ENCODE assay signal across 14 cellular contexts in genomic region chr10:21314906-21315305, GRCh38.
DNase-seq lines count a peak whose midpoint lies in the region; ATAC-seq, FAIRE-seq and TF ChIP-seq lines count a peak whose summit lies in the region.
"Had no signal": no experiment of that assay in that cellular context is flagged by ENCODE, and none has a peak within 500 bp of the region (broad histone marks: within the 10 kb centered on the region; RNA-seq: fewer than 3 reads in every experiment).

No MANE protein-coding gene starts in this region.

- H3K4me3 Mint-ChIP-seq in osteocyte (ENCODE audit: unreplicated experiment) = no peak overlapping the region
- no peak overlapping the region for H3K4me3 Mint-ChIP-seq in effector memory CD8-positive, alpha-beta T cell
- H3K4me3 Mint-ChIP-seq: memory B cell had no signal

- WGBS in GM12878 (ENCODE audit: insufficient coverage, insufficient replicate concordance, low lambda C conversion rate, missing lambda C conversion rate) = 47% methylated on average over 7 of the region's 11 CpGs

- H3K9ac ChIP-seq in HCT116 (ENCODE audit: low read length) (peak overlapping the region; percentile 33), GM12878 (ENCODE audit: control insufficient read depth, insufficient read depth, low read length) (no peak overlapping the region)

- H3K9me3 ChIP-seq in HCT116 (ENCODE audit: control insufficient read depth in 1 of 2, insufficient read depth in 1 of 2, low read depth in 1 of 2, low read length in 2 of 2) = no peaks in the 10 kb centered on the region
- H3K9me3 ChIP-seq in GM12878 (replicated peaks; ENCODE audit: control insufficient read depth, insufficient read depth, low read length) = no peaks in the 10 kb centered on the region

- SMC1A ChIA-PET in GM12878 (lab: Charles Lee; ENCODE audit: uncharacterized antibody, unreplicated experiment) = interaction anchor here (1.1 kb wide), 1 partner anchor 22 kb away, joined by 3 read pairs; no protein-coding TSS in a partner anchor

- H3K36me3 Mint-ChIP-seq in osteocyte (ENCODE audit: unreplicated experiment) = no peaks in the 10 kb centered on the region
- H3K36me3 Mint-ChIP-seq in effector memory CD8-positive, alpha-beta T cell (ENCODE audit: insufficient read depth) = no peaks in the 10 kb centered on the region
- H3K36me3 Mint-ChIP-seq: memory B cell had no signal

- peaks cover 44% of the 10 kb centered on the region for H3K4me1 Mint-ChIP-seq in osteocyte (ENCODE audit: unreplicated experiment)
- H3K4me1 Mint-ChIP-seq in effector memory CD8-positive, alpha-beta T cell (ENCODE audit: low read depth in 2 of 2) = no peaks in the 10 kb centered on the region
- H3K4me1 Mint-ChIP-seq: memory B cell had no signal

- no peak for DNase-seq in HCT116 (ENCODE audit: low read depth, low spot score)
- no peak for DNase-seq in GM12878 (ENCODE audit: low read depth, low spot score)
- no peak for DNase-seq in left ventricle myocardium superior
- DNase-seq in osteocyte (ENCODE audit: extremely low spot score, unreplicated experiment) = no peak
- no peak for DNase-seq in effector memory CD8-positive, alpha-beta T cell
- no peak for DNase-seq in activated CD4-positive, alpha-beta T cell treated with anti-CD3 and anti-CD28 coated beads, Interleukin-2, amount 50 U/mL, for 1 hour
- DNase-seq in RKO (ENCODE audit: low spot score) = no peak
- no peak for DNase-seq in NCI-H2107 (lab: John Stamatoyannopoulos, UW)
- DNase-seq: activated CD4-positive, alpha-beta T cell treated with anti-CD3 and anti-CD28 coated beads, Interleukin-2, amount 50 U/mL, for 4 hours; activated effector memory CD4-positive, alpha-beta T cell treated with Interleukin-2 at 50 U/mL for 16 hours; NCI-H345; PC-3 had no signal

- ATAC-seq in HCT116 (peak; percentile 10; the same call in 1 of the 2 replicates), GM12878 (no peak; the same call in 2 of the 3 replicates), left ventricle myocardium superior (peak; percentile 10)
- no peak for ATAC-seq in effector memory CD8-positive, alpha-beta T cell (replicated peaks)
- ATAC-seq: PC-3 had no signal

- H3K27ac ChIP-seq in HCT116 (ENCODE audit: low read depth, low read length) (peak overlapping the region; percentile 74), GM12878 (ENCODE audit: control insufficient read depth, insufficient read depth) (0 out of 2 replicates have a peak overlapping the region, but pooled peaks have one; percentile 25)
- H3K27ac ChIP-seq: HL-60 had no signal

- H3K9me3 Mint-ChIP-seq in osteocyte (ENCODE audit: unreplicated experiment) = no peaks in the 10 kb centered on the region
- no peaks in the 10 kb centered on the region for H3K9me3 Mint-ChIP-seq in effector memory CD8-positive, alpha-beta T cell

- H3K27me3 ChIP-seq in HCT116 (ENCODE audit: insufficient read depth, low read length) (no peaks in the 10 kb centered on the region), GM12878 (replicated peaks in 1 of 2; ENCODE audit: control insufficient read depth in 2 of 2, insufficient read depth in 2 of 2, low read length in 1 of 2) (no peaks in the 10 kb centered on the region)

- intact Hi-C loops in HCT116 (cut with micrococcal nuclease) = no loop called here
- intact Hi-C loops in GM12878 (cut with micrococcal nuclease; ENCODE audit: unreplicated experiment) = no loop called here
- intact Hi-C loops in left ventricle myocardium superior (cut with micrococcal nuclease) = no loop called here

- H3K4me1 ChIP-seq in HCT116 (ENCODE audit: control insufficient read depth in 1 of 2, insufficient read depth in 2 of 2, low read length in 2 of 2) (peaks cover 46 to 58% of the 10 kb centered on the region in 2 experiments), GM12878 (ENCODE audit: control insufficient read depth, insufficient read depth, low read length) (peaks cover 19% of the 10 kb centered on the region)

- BruUV-seq in HCT116 (replicated peaks; lab: Mats Ljungman, UMichigan) (no TSS peak), GM12878 (replicated peaks; lab: Mats Ljungman, UMichigan) (no TSS peak)

- CTCF ChIA-PET in HCT116 (lab: Charles Lee) (no interaction called here), GM12878 (lab: Yijun Ruan, JAX) (no interaction called here)

- H3K36me3 ChIP-seq in HCT116 (ENCODE audit: control insufficient read depth in 1 of 2, insufficient read depth in 2 of 2, low read length in 2 of 2) = no peaks in the 10 kb centered on the region
- no peaks in the 10 kb centered on the region for H3K36me3 ChIP-seq in GM12878 (ENCODE audit: control insufficient read depth in 2 of 2, insufficient read depth in 2 of 2, low read length in 1 of 2)

- no peaks in the 10 kb centered on the region for H3K27me3 Mint-ChIP-seq in osteocyte (ENCODE audit: unreplicated experiment)
- peaks cover 30 to 42% of the 10 kb centered on the region in 2 donors for H3K27me3 Mint-ChIP-seq in effector memory CD8-positive, alpha-beta T cell

- RAD21 ChIA-PET in HCT116 (lab: Charles Lee; ENCODE audit: low non-redundant PET in 1 of 2, low total read pairs in 2 of 2, uncharacterized antibody in 2 of 2, unreplicated experiment in 2 of 2) (no interaction called here), GM12878 (lab: Charles Lee; ENCODE audit: unreplicated experiment) (no interaction called here)

- in situ Hi-C loops in GM12878 (cut with MboI) = no loop called here

- H3K4me2 ChIP-seq in HCT116 (ENCODE audit: low read length) = peak overlapping the region; percentile 74
- peak overlapping the region; percentile 87 for H3K4me2 ChIP-seq in GM12878 (ENCODE audit: control insufficient read depth, insufficient read depth)

- no peak for TF ChIP-seq EP300 in GM12878 (IDR thresholded peaks at IDR 0.05; ENCODE audit: borderline replicate concordance in 1 of 2, control insufficient read depth in 1 of 2, low read depth in 2 of 2, low read length in 2 of 2)

- H3K4me3 ChIP-seq in HCT116 (replicated peaks in 1 of 2; ENCODE audit: low read depth in 1 of 2, low read length in 2 of 2) (peak overlapping the region in 1 of 2 experiments; percentile 28; a peak in 2 of 4 replicates), GM12878 (no peak overlapping the region)

- POLR2A ChIA-PET in HCT116 (lab: Charles Lee) (no interaction called here), GM12878 (lab: Charles Lee) (no interaction called here)

- H3K27ac Mint-ChIP-seq in osteocyte (ENCODE audit: unreplicated experiment) = peak overlapping the region; percentile 67
- no peak overlapping the region for H3K27ac Mint-ChIP-seq in effector memory CD8-positive, alpha-beta T cell
- H3K27ac Mint-ChIP-seq: memory B cell had no signal

- no peak for TF ChIP-seq CTCF in HCT116 (IDR thresholded peaks at IDR 0.05 in 2 of 3, conservative IDR thresholded peaks at IDR 0.05 in 1 of 3; ENCODE audit: borderline replicate concordance in 1 of 3, insufficient read depth in 1 of 3, low read depth in 2 of 3, low read length in 2 of 3)
- no peak for TF ChIP-seq CTCF in GM12878 (IDR thresholded peaks at IDR 0.05 in 2 of 3, conservative IDR thresholded peaks at IDR 0.05 in 1 of 3; ENCODE audit: control insufficient read depth in 2 of 3, extremely low read depth in 1 of 3, insufficient read depth in 1 of 3, low read depth in 3 of 3, low read length in 3 of 3)
- TF ChIP-seq CTCF in osteocyte (IDR thresholded peaks at IDR 0.05) = no peak

- no peaks in the 10 kb centered on the region for H3K79me2 ChIP-seq in HCT116 (ENCODE audit: insufficient read depth, low read length)
- H3K79me2 ChIP-seq in GM12878 (ENCODE audit: control insufficient read depth, insufficient read depth, low read length) = no peaks in the 10 kb centered on the region

- H4K20me1 ChIP-seq in HCT116 (ENCODE audit: insufficient read depth) (no peaks in the 10 kb centered on the region), GM12878 (ENCODE audit: control insufficient read depth, insufficient read depth) (no peaks in the 10 kb centered on the region)

- TF ChIP-seq RAD21 in HCT116 (IDR thresholded peaks at IDR 0.05; ENCODE audit: low read depth) = no peak
- TF ChIP-seq RAD21 in GM12878 (IDR thresholded peaks at IDR 0.05; ENCODE audit: insufficient read depth, low read depth, low read length) = no peak

- no peaks in the 10 kb centered on the region for H3K9me2 ChIP-seq in HCT116 (ENCODE audit: insufficient read depth)

- FAIRE-seq in GM12878 (lab: Jason Lieb, UNC) = no peak

- H2AFZ ChIP-seq in HCT116 (ENCODE audit: low read depth, low read length, poor library complexity, severe bottlenecking) (peak overlapping the region; percentile 66), GM12878 (ENCODE audit: control insufficient read depth, low read depth, low read length) (peak overlapping the region; percentile 41)

- TF ChIP-seq POLR2A in HCT116 (IDR thresholded peaks at IDR 0.05; ENCODE audit: borderline replicate concordance, extremely low read depth, insufficient read depth, insufficient read length) = no peak
- TF ChIP-seq POLR2A in GM12878 (IDR thresholded peaks at IDR 0.05; ENCODE audit: low read depth, low read length) = no peak

TF ChIP-seq in HCT116, 20 proteins besides CTCF, POLR2A, EP300 and RAD21:
- TF ChIP-seq ATF3 (IDR thresholded peaks at IDR 0.05) (no peak), TCF7L2 (IDR thresholded peaks at IDR 0.05; ENCODE audit: borderline replicate concordance, extremely low read depth, insufficient read depth, insufficient read length) (peak; percentile 62)

TF ChIP-seq in GM12878, 131 proteins besides CTCF, POLR2A, EP300 and RAD21:
- TF ChIP-seq JUND (IDR thresholded peaks at IDR 0.05; ENCODE audit: low read depth, low read length) = no peak
- TF ChIP-seq HDGF (IDR thresholded peaks at IDR 0.05) = no peak
- no peak for TF ChIP-seq ASH2L (IDR thresholded peaks at IDR 0.05; ENCODE audit: borderline replicate concordance, low read depth)
- TF ChIP-seq BACH1 (IDR thresholded peaks at IDR 0.05; ENCODE audit: borderline replicate concordance) = no peak
- no peak for TF ChIP-seq TARDBP (IDR thresholded peaks at IDR 0.05; ENCODE audit: borderline replicate concordance)
- no peak for TF ChIP-seq TBL1XR1 (IDR thresholded peaks at IDR 0.05; ENCODE audit: low read depth, low read length)
- no peak for TF ChIP-seq HDAC6 (IDR thresholded peaks at IDR 0.05; ENCODE audit: unreplicated experiment)
- no peak for TF ChIP-seq ZBED1 (IDR thresholded peaks at IDR 0.05; ENCODE audit: borderline replicate concordance)
- TF ChIP-seq IKZF1 (conservative IDR thresholded peaks at IDR 0.05) = no peak
- TF ChIP-seq GABPA (IDR thresholded peaks at IDR 0.05; ENCODE audit: low read depth) = no peak

Comparison
In these comparisons a context has a peak if more than half of its experiments do, and no peak if none do; other contexts are left out.
1. ATAC-seq: peak in HCT116 (single experiment) and left ventricle myocardium superior (single experiment); none in GM12878 (single experiment) and effector memory CD8-positive, alpha-beta T cell (single experiment).